ENCODE assay signal across 17 cellular contexts in genomic region chr17:68592004-68592403, GRCh38. TPM values are rescaled to one million over a fixed set of nuclear protein-coding genes. Genes with fewer than 3 reads are reported as not detected.
DNase-seq lines count a peak whose midpoint lies in the region; TF ChIP-seq lines count a peak whose summit lies in the region.
"Had no signal": no experiment of that assay in that cellular context is flagged by ENCODE, and none has a peak within 500 bp of the region (broad histone marks: within the 10 kb centered on the region; RNA-seq: fewer than 3 reads in every experiment).

No MANE protein-coding gene starts in this region.

- H3K4me3 Mint-ChIP-seq in dendritic cell treated with granulocyte-macrophage colony-stimulating factor and Interleukin-4, amounts not matched to agents 40 ng/mL and 50 ng/mL, for 4 days = no peak overlapping the region

- DNase-seq in breast epithelium (ENCODE audit: low spot score in 2 of 2) (no peak), mammary epithelial cell (no peak), uterus (no peak), HK-2 (ENCODE audit: unreplicated experiment) (no peak), activated gamma-delta T cell (lab: John Stamatoyannopoulos, UW) (no peak)
- no peak for DNase-seq in activated T-cell treated with anti-CD3 and anti-CD28 coated beads, Interleukin-2, amount 50 U/mL, for 1 hour
- DNase-seq: Caco-2, DMS53, MV-4-11, NCI-H1436, NCI-H524 treated with DMSO at 0.1 percent for 48 hours had no signal

- H3K4me3 ChIP-seq in breast epithelium (no peak overlapping the region), mammary epithelial cell (replicated peaks in 1 of 3; ENCODE audit: insufficient read depth in 1 of 3, low read depth in 2 of 3, low read length in 3 of 3) (no peak overlapping the region), iPS-20b (ENCODE audit: low read length) (no peak overlapping the region), uterus (no peak overlapping the region)

- peak overlapping the region; percentile 29 to 64 for H3K27ac ChIP-seq in breast epithelium
- no peak overlapping the region for H3K27ac ChIP-seq in mammary epithelial cell (ENCODE audit: insufficient read depth, low read depth, low read length)
- no peak overlapping the region for H3K27ac ChIP-seq in iPS-20b (ENCODE audit: low read length)
- H3K27ac ChIP-seq in uterus = peak overlapping the region; percentile 80 to 91
- H3K27ac ChIP-seq: 22Rv1 had no signal

- H3K4me1 ChIP-seq in breast epithelium (peaks cover 0 to 5% of the 10 kb centered on the region in 2 donors), mammary epithelial cell (ENCODE audit: insufficient read depth, low read length) (peaks cover 3% of the 10 kb centered on the region), iPS-20b (ENCODE audit: insufficient read depth, low read length) (no peaks in the 10 kb centered on the region), uterus (peaks cover 23 to 29% of the 10 kb centered on the region in 2 donors)
- H3K4me1 ChIP-seq: Caco-2 had no signal

- no peak for TF ChIP-seq CTCF in breast epithelium (IDR thresholded peaks at IDR 0.05)
- no peak for TF ChIP-seq CTCF in mammary epithelial cell (conservative IDR thresholded peaks at IDR 0.05 in 1 of 2, IDR thresholded peaks at IDR 0.05 in 1 of 2; ENCODE audit: extremely low read depth in 1 of 2, insufficient read depth in 1 of 2, low read depth in 1 of 2, low read length in 2 of 2)
- no peak for TF ChIP-seq CTCF in uterus (IDR thresholded peaks at IDR 0.05)

- H3K4me2 ChIP-seq in mammary epithelial cell (ENCODE audit: insufficient read depth, low read depth, low read length) = no peak overlapping the region

- H3K9ac ChIP-seq in mammary epithelial cell (ENCODE audit: insufficient read depth, low read length) (no peak overlapping the region), iPS-20b (ENCODE audit: low read depth, low read length) (peak overlapping the region; percentile 37; the same call in 1 of the 2 replicates)

- in situ Hi-C loops in mammary epithelial cell (cut with MboI; ENCODE audit: low sequenced_read_pairs in 2 of 2) = no loop called here

- no peak overlapping the region for H2AFZ ChIP-seq in mammary epithelial cell (ENCODE audit: low read depth, low read length)

- no peak for TF ChIP-seq POLR2A in breast epithelium (IDR thresholded peaks at IDR 0.05)
- no peak for TF ChIP-seq POLR2A in uterus (IDR thresholded peaks at IDR 0.05)

- no peaks in the 10 kb centered on the region for H4K20me1 ChIP-seq in mammary epithelial cell (ENCODE audit: insufficient read depth, low read length)

- no peaks in the 10 kb centered on the region for H3K27me3 ChIP-seq in breast epithelium
- H3K27me3 ChIP-seq in mammary epithelial cell (ENCODE audit: insufficient read depth, low read length) = no peaks in the 10 kb centered on the region
- H3K27me3 ChIP-seq in iPS-20b (ENCODE audit: insufficient read depth, low read length) = no peaks in the 10 kb centered on the region
- no peaks in the 10 kb centered on the region for H3K27me3 ChIP-seq in uterus

- no TSS peak for BruUV-seq in mammary epithelial cell (replicated peaks; lab: Mats Ljungman, UMichigan)

- H3K9me3 Mint-ChIP-seq in dendritic cell treated with granulocyte-macrophage colony-stimulating factor and Interleukin-4, amounts not matched to agents 40 ng/mL and 50 ng/mL, for 4 days = peaks cover 9% of the 10 kb centered on the region

- H3K36me3 ChIP-seq in breast epithelium = no peaks in the 10 kb centered on the region
- H3K36me3 ChIP-seq in mammary epithelial cell (ENCODE audit: insufficient read depth, low read length) = no peaks in the 10 kb centered on the region
- H3K36me3 ChIP-seq in iPS-20b (ENCODE audit: insufficient read depth, low read depth, low read length) = peaks cover 28% of the 10 kb centered on the region; the same call in 1 of the 2 replicates
- H3K36me3 ChIP-seq in uterus = no peaks in the 10 kb centered on the region

- H3K36me3 Mint-ChIP-seq in dendritic cell treated with granulocyte-macrophage colony-stimulating factor and Interleukin-4, amounts not matched to agents 40 ng/mL and 50 ng/mL, for 4 days (ENCODE audit: low read depth) = peaks cover 16% of the 10 kb centered on the region

- H3K4me1 Mint-ChIP-seq in dendritic cell treated with granulocyte-macrophage colony-stimulating factor and Interleukin-4, amounts not matched to agents 40 ng/mL and 50 ng/mL, for 4 days (ENCODE audit: low read depth) = peaks cover 52% of the 10 kb centered on the region
- H3K4me1 Mint-ChIP-seq: IgD-negative memory B cell had no signal

- dilution Hi-C loops in mammary epithelial cell (cut with HindIII; ENCODE audit: low sequenced_read_pairs) = no loop called here

- no peaks in the 10 kb centered on the region for H3K79me2 ChIP-seq in mammary epithelial cell (ENCODE audit: insufficient read depth, low read length)

- intact Hi-C loops in breast epithelium (cut with DNase I; ENCODE audit: low total_unique reads) (no loop called here), mammary epithelial cell (cut with micrococcal nuclease) (no loop called here), uterus (cut with DNase I; ENCODE audit: low total_unique reads) (no loop called here)
- intact Hi-C loops in dendritic cell treated with granulocyte-macrophage colony-stimulating factor and Interleukin-4, amounts not matched to agents 40 ng/mL and 50 ng/mL, for 4 days (cut with micrococcal nuclease) = no loop called here

- H3K27me3 Mint-ChIP-seq in dendritic cell treated with granulocyte-macrophage colony-stimulating factor and Interleukin-4, amounts not matched to agents 40 ng/mL and 50 ng/mL, for 4 days = peaks cover 42% of the 10 kb centered on the region

- peak overlapping the region; percentile 80 for H3K27ac Mint-ChIP-seq in dendritic cell treated with granulocyte-macrophage colony-stimulating factor and Interleukin-4, amounts not matched to agents 40 ng/mL and 50 ng/mL, for 4 days
- H3K27ac Mint-ChIP-seq: IgD-negative memory B cell had no signal

- CTCF ChIA-PET in mammary epithelial cell (lab: Charles Lee; ENCODE audit: low non-redundant PET) = no interaction called here

- H3K9me3 ChIP-seq in breast epithelium = peaks cover 0 to 3% of the 10 kb centered on the region in 2 donors
- H3K9me3 ChIP-seq in mammary epithelial cell (replicated peaks; ENCODE audit: insufficient read depth, low read length) = no peaks in the 10 kb centered on the region
- no peaks in the 10 kb centered on the region for H3K9me3 ChIP-seq in iPS-20b (ENCODE audit: insufficient read depth, low read depth, low read length)
- H3K9me3 ChIP-seq in uterus = no peaks in the 10 kb centered on the region
- H3K9me3 ChIP-seq: Caco-2 had no signal

- 48% methylated on average over 2 of the region's 2 CpGs for WGBS in mammary epithelial cell (ENCODE audit: low coverage, missing lambda C conversion rate)

RNA-seq across cellular contexts. Expression of gene FAM20A, which starts 9.2 kb away (rescaled TPM):
- total RNA-seq in breast epithelium = 10 to 100 TPM in 2 of 3 donors, 1 to 10 TPM in 1; 6.2 to 28.8 (median 11.3) TPM
- total RNA-seq in mammary epithelial cell = under 1 TPM in 1 of 2 donors, not detected in 1; 0.17 TPM
- polyA plus RNA-seq in mammary epithelial cell = not detected
- polyA minus RNA-seq in mammary epithelial cell = not detected
- total RNA-seq in uterus = 10 to 100 TPM in 2 of 4 donors, 1 to 10 TPM in 1, under 1 TPM in 1; under 0.01 to 40.3 (median 14.0) TPM
- total RNA-seq: HT1080, OCI-LY7 had no signal
- polyA plus RNA-seq: IgD-negative memory B cell had no signal

Comparison
In these comparisons a context has a peak if more than half of its experiments do, and no peak if none do; other contexts are left out.
1. H3K27ac ChIP-seq: peak in breast epithelium (2 of 2) and uterus (2 of 2); none in mammary epithelial cell (single experiment) and iPS-20b (single experiment).